9 cellular contexts compared by ENCODE assay signal in genomic region chr3:43180027-43180426, GRCh38.
DNase-seq lines count a peak whose midpoint lies in the region; ATAC-seq and TF ChIP-seq lines count a peak whose summit lies in the region.
"Had no signal": no experiment of that assay in that cellular context is flagged by ENCODE, and none has a peak within 500 bp of the region (broad histone marks: within the 10 kb centered on the region; RNA-seq: fewer than 3 reads in every experiment).

No MANE protein-coding gene starts in this region.

- no peaks in the 10 kb centered on the region for H3K36me3 Mint-ChIP-seq in natural killer cell treated with Interleukin-12 subunit alpha and Interleukin-12 subunit beta and Interleukin-15 and Interleukin-18, amount 100 ng/mL, for 72 hours
- H3K36me3 Mint-ChIP-seq: activated naive CD4-positive, alpha-beta T cell treated with anti-CD3 and anti-CD28 coated beads, Interleukin-2, amount 50 U/mL, for 72 hours had no signal

- peak; percentile 56 for ATAC-seq in GM21390 (IDR thresholded peaks at IDR 0.05; ENCODE audit: unreplicated experiment)
- ATAC-seq in natural killer cell treated with Interleukin-12 subunit alpha and Interleukin-12 subunit beta and Interleukin-15 and Interleukin-18, amount 100 ng/mL, for 72 hours: peak; percentile 88 to 89

- no peaks in the 10 kb centered on the region for H3K27me3 Mint-ChIP-seq in natural killer cell treated with Interleukin-12 subunit alpha and Interleukin-12 subunit beta and Interleukin-15 and Interleukin-18, amount 100 ng/mL, for 72 hours

- peak overlapping the region; percentile 73 for H3K4me3 Mint-ChIP-seq in natural killer cell treated with Interleukin-12 subunit alpha and Interleukin-12 subunit beta and Interleukin-15 and Interleukin-18, amount 100 ng/mL, for 72 hours

- TF ChIP-seq CTCF in AG10803 (conservative IDR thresholded peaks at IDR 0.05; ENCODE audit: low read length) (no peak), Peyer's patch (IDR thresholded peaks at IDR 0.05) (no peak)

- no peak overlapping the region for H3K4me3 ChIP-seq in AG10803 (ENCODE audit: low read length)
- H3K4me3 ChIP-seq in Peyer's patch: no peak overlapping the region

- H3K27me3 ChIP-seq in Peyer's patch: no peaks in the 10 kb centered on the region

- no peaks in the 10 kb centered on the region for H3K9me3 ChIP-seq in Peyer's patch

- DNase-seq in AG10803 (ENCODE audit: low read depth): peak; percentile 68
- DNase-seq in Peyer's patch: peak in 2 of 3 donors; percentile 51 to 77
- peak; percentile 75 for DNase-seq in dedifferentiated amniotic fluid mesenchymal stem cell (ENCODE audit: extremely low spot score)
- DNase-seq in natural killer cell treated with Interleukin-12 subunit alpha and Interleukin-12 subunit beta and Interleukin-15 and Interleukin-18, amount 100 ng/mL, for 72 hours (ENCODE audit: low spot score): no peak
- DNase-seq in NCI-H446 treated with DMSO at 0.1 percent for 48 hours (lab: John Stamatoyannopoulos, UW): no peak
- DNase-seq in NCI-H146 treated with DMSO at 0.1 percent for 48 hours (lab: John Stamatoyannopoulos, UW; ENCODE audit: unreplicated experiment): no peak
- DNase-seq in islet precursor cell: no peak

- TF ChIP-seq POLR2A in Peyer's patch (IDR thresholded peaks at IDR 0.05): no peak

- no peaks in the 10 kb centered on the region for H3K36me3 ChIP-seq in Peyer's patch

- no peaks in the 10 kb centered on the region for H3K9me3 Mint-ChIP-seq in natural killer cell treated with Interleukin-12 subunit alpha and Interleukin-12 subunit beta and Interleukin-15 and Interleukin-18, amount 100 ng/mL, for 72 hours
- H3K9me3 Mint-ChIP-seq: activated naive CD4-positive, alpha-beta T cell treated with anti-CD3 and anti-CD28 coated beads, Interleukin-2, amount 50 U/mL, for 72 hours had no signal

- H3K27ac ChIP-seq in Peyer's patch: peak overlapping the region; percentile 60 to 94 (median 78)

- peaks cover 0 to 27% (median 21%) of the 10 kb centered on the region in 4 donors for H3K4me1 ChIP-seq in Peyer's patch

- peaks cover 42% of the 10 kb centered on the region in 2 donors for H3K4me1 Mint-ChIP-seq in natural killer cell treated with Interleukin-12 subunit alpha and Interleukin-12 subunit beta and Interleukin-15 and Interleukin-18, amount 100 ng/mL, for 72 hours (ENCODE audit: low read depth in 2 of 2)

- peak overlapping the region; percentile 89 for H3K27ac Mint-ChIP-seq in natural killer cell treated with Interleukin-12 subunit alpha and Interleukin-12 subunit beta and Interleukin-15 and Interleukin-18, amount 100 ng/mL, for 72 hours

Comparison
In these comparisons a context has a peak if more than half of its experiments do, and no peak if none do; other contexts are left out.
1. DNase-seq: peak in AG10803 (single experiment), Peyer's patch (2 of 3) and dedifferentiated amniotic fluid mesenchymal stem cell (single experiment); none in natural killer cell treated with Interleukin-12 subunit alpha and Interleukin-12 subunit beta and Interleukin-15 and Interleukin-18, amount 100 ng/mL, for 72 hours (single experiment), NCI-H446 treated with DMSO at 0.1 percent for 48 hours (single experiment), NCI-H146 treated with DMSO at 0.1 percent for 48 hours (single experiment) and islet precursor cell (single experiment).